29 cellular contexts compared by ENCODE assay signal in the genomic region with DNA sequence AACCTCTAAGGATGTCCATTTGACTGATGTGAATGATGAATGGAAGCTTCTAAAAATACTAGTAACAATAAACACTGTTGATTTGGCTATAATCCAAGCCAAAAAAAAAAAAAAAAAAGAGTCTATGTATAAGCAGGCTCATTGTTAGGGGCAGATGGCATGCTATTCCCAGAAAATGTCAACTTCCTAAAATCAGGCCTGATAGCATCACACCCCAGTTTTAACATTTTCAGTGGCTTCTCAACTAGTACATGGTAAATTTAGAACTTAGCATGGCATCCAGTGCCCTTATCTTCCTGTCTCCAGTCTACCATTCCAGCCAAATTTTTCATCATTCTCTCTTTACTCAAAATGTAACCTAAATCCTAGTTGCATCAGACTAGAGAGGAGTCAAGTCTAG.
"Had no signal": no experiment of that assay in that cellular context is flagged by ENCODE, and none has a peak within 500 bp of the region (broad histone marks: within the 10 kb centered on the region; RNA-seq: fewer than 3 reads in every experiment).

No MANE protein-coding gene starts in this region.

- H3K79me2 ChIP-seq: hepatocyte, parathyroid adenoma had no signal

- H3K27me3 Mint-ChIP-seq: naive B cell; natural killer cell treated with Interleukin-12 subunit alpha and Interleukin-12 subunit beta and Interleukin-15 and Interleukin-18, amount 100 ng/mL, for 72 hours; stimulated activated naive CD8-positive, alpha-beta T cell treated with anti-CD3 and anti-CD28 coated beads, Interleukin-15, amount 100 ng/mL, for 72 hours had no signal

- H3K4me2 ChIP-seq: hepatocyte, smooth muscle cell had no signal

- H3K4me3 Mint-ChIP-seq: mesothelial cell of epicardium; naive B cell; natural killer cell treated with Interleukin-12 subunit alpha and Interleukin-12 subunit beta and Interleukin-15 and Interleukin-18, amount 100 ng/mL, for 72 hours; neural crest cell; stimulated activated naive CD8-positive, alpha-beta T cell treated with anti-CD3 and anti-CD28 coated beads, Interleukin-15, amount 100 ng/mL, for 72 hours had no signal

- H3K27ac ChIP-seq: dorsolateral prefrontal cortex, gastroesophageal sphincter, heart left ventricle, hepatocyte, left lung, parathyroid adenoma, prostate gland, right atrium auricular region, suprapubic skin, transverse colon, upper lobe of right lung, uterus had no signal

- DNase-seq: dorsolateral prefrontal cortex; effector CD4-positive, alpha-beta T cell; foreskin fibroblast; heart left ventricle; left cardiac atrium; left lung; mesenchymal stem cell; mucosa of descending colon; naive B cell; stimulated activated CD4-positive, alpha-beta T cell treated with anti-CD3 and anti-CD28 coated beads, Interleukin-12 subunit alpha, Interleukin-12 subunit beta, amount 100 ng/mL, for 4 hours; stimulated activated CD4-positive, alpha-beta T cell treated with anti-CD3 and anti-CD28 coated beads, Interleukin-1b, Interleukin-23, amount 100 ng/mL, for 48 hours; stimulated activated CD4-positive, alpha-beta T cell treated with anti-CD3 and anti-CD28 coated beads, Interleukin-4, amount 100 ng/mL, for 1 hour; stimulated activated CD8-positive, alpha-beta memory T cell treated with anti-CD3 and anti-CD28 coated beads, Interleukin-4, amount 100 ng/mL, for 48 hours; stimulated activated naive CD4-positive, alpha-beta T cell; stimulated activated naive CD8-positive, alpha-beta T cell treated with anti-CD3 and anti-CD28 coated beads, Interleukin-15, amount 100 ng/mL, for 72 hours; transverse colon; upper lobe of right lung; uterus had no signal

- H3K9ac ChIP-seq: parathyroid adenoma had no signal

- H3K9me3 ChIP-seq: gastroesophageal sphincter, heart left ventricle, left lung, mucosa of descending colon, prostate gland, right atrium auricular region, suprapubic skin, transverse colon, upper lobe of right lung, uterus had no signal

- H3K27me3 ChIP-seq: dorsolateral prefrontal cortex, gastroesophageal sphincter, heart left ventricle, hepatocyte, left lung, right atrium auricular region, suprapubic skin, transverse colon, upper lobe of right lung, uterus had no signal

- H3K4me3 ChIP-seq: dorsolateral prefrontal cortex, gastroesophageal sphincter, heart left ventricle, hepatocyte, left lung, mucosa of descending colon, prostate gland, right atrium auricular region, smooth muscle cell, suprapubic skin, transverse colon, upper lobe of right lung, uterus had no signal

- H3K36me3 Mint-ChIP-seq: mesothelial cell of epicardium; naive B cell; natural killer cell treated with Interleukin-12 subunit alpha and Interleukin-12 subunit beta and Interleukin-15 and Interleukin-18, amount 100 ng/mL, for 72 hours had no signal

- ATAC-seq: gastroesophageal sphincter; heart left ventricle; left cardiac atrium; left lung; mucosa of descending colon; natural killer cell treated with Interleukin-12 subunit alpha and Interleukin-12 subunit beta and Interleukin-15 and Interleukin-18, amount 100 ng/mL, for 72 hours; sciatic nerve; stimulated activated naive CD8-positive, alpha-beta T cell treated with anti-CD3 and anti-CD28 coated beads, Interleukin-15, amount 100 ng/mL, for 72 hours; upper lobe of right lung had no signal

- H3K27ac Mint-ChIP-seq: mesothelial cell of epicardium; naive B cell; natural killer cell treated with Interleukin-12 subunit alpha and Interleukin-12 subunit beta and Interleukin-15 and Interleukin-18, amount 100 ng/mL, for 72 hours; stimulated activated naive CD8-positive, alpha-beta T cell treated with anti-CD3 and anti-CD28 coated beads, Interleukin-15, amount 100 ng/mL, for 72 hours had no signal

- H3K9me3 Mint-ChIP-seq: mesothelial cell of epicardium; neural crest cell; stimulated activated naive CD8-positive, alpha-beta T cell treated with anti-CD3 and anti-CD28 coated beads, Interleukin-15, amount 100 ng/mL, for 72 hours had no signal

- H3K4me1 ChIP-seq: gastroesophageal sphincter, heart left ventricle, left lung, parathyroid adenoma, prostate gland, right atrium auricular region, suprapubic skin, transverse colon, upper lobe of right lung, uterus had no signal

- H2AFZ ChIP-seq: hepatocyte, parathyroid adenoma had no signal

- H3K4me1 Mint-ChIP-seq: mesothelial cell of epicardium; naive B cell; neural crest cell; stimulated activated naive CD8-positive, alpha-beta T cell treated with anti-CD3 and anti-CD28 coated beads, Interleukin-15, amount 100 ng/mL, for 72 hours had no signal

- H3K36me3 ChIP-seq: gastroesophageal sphincter, heart left ventricle, left lung, prostate gland, right atrium auricular region, suprapubic skin, transverse colon, upper lobe of right lung, uterus had no signal
